Comparison of ENCODE assay signal across 24 cellular contexts in the genomic region with DNA sequence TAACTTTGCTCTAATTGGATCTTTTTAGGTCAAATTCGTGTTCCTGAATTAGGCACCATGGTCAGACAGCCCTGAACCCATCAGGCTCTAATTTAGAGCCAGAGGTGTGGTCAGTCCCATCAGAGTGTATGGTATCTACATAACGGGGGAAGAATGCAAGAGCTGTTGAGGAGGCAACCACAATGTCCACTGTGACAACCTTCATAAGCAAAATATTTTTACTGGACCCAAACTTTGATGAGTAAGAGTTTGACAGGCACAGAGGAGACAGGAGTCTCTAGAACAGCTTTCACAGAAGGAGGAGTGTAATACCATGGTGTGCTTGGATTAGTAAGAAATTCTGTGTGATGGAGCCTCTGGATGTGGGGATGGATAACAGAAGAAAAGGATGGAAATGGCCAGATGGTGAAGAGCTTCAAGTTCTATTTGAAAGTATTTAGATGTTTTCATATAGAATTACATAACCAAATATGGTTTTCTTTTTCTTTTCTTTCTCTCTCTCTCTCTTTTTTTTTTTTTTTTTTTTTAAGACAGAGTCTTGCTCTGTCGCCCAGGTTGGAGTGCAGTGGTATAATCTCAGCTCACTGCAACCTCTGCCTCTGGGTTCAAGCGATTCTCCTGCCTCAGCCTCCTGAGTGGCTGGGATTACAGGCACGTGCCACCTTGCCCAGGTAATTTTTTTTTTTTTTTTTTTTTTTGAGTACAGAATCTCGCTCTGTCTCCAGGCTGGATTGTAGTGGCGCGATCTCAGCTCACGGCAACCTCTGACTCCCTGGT. TPM values are rescaled to one million over a fixed set of nuclear protein-coding genes. Genes with fewer than 3 reads are reported as not detected.
A peak's percentile ranks its signal among the peaks of the same experiment; 100 is the strongest.
DNase-seq lines count a peak whose midpoint lies in the region; TF ChIP-seq lines count a peak whose summit lies in the region.
"Had no signal": no experiment of that assay in that cellular context is flagged by ENCODE, and none has a peak within 500 bp of the region (broad histone marks: within the 10 kb centered on the region; RNA-seq: fewer than 3 reads in every experiment).

No MANE protein-coding gene starts in this region.

- in situ Hi-C loops in astrocyte of the cerebellum (cut with HindIII; ENCODE audit: low sequenced_read_pairs): loop anchor here (25.0 kb wide), 2 partner anchors 316 to 541 kb away; no protein-coding TSS in a partner anchor

- POLR2A ChIA-PET in HEK293T (lab: Yijun Ruan, JAX): no interaction called here

- H3K9me3 Mint-ChIP-seq in activated CD4-positive, alpha-beta T cell treated with anti-CD3 and anti-CD28 coated beads, Interleukin-2, amount 10 ng/mL, durations not matched to agents 24 days and 14 days: no peaks in the 10 kb centered on the region
- H3K9me3 Mint-ChIP-seq in activated T-cell treated with anti-CD3 and anti-CD28 coated beads, Interleukin-2, amount 50 U/mL, for 24 hours: no peaks in the 10 kb centered on the region

- H3K4me1 Mint-ChIP-seq in activated CD4-positive, alpha-beta T cell treated with anti-CD3 and anti-CD28 coated beads, Interleukin-2, amount 10 ng/mL, durations not matched to agents 24 days and 14 days: peaks cover 6% of the 10 kb centered on the region
- peaks cover 9% of the 10 kb centered on the region for H3K4me1 Mint-ChIP-seq in activated T-cell treated with anti-CD3 and anti-CD28 coated beads, Interleukin-2, amount 50 U/mL, for 24 hours (ENCODE audit: low read depth)

- H3K27me3 Mint-ChIP-seq in activated CD4-positive, alpha-beta T cell treated with anti-CD3 and anti-CD28 coated beads, Interleukin-2, amount 10 ng/mL, durations not matched to agents 24 days and 14 days: peaks cover 27% of the 10 kb centered on the region
- H3K27me3 Mint-ChIP-seq in activated T-cell treated with anti-CD3 and anti-CD28 coated beads, Interleukin-2, amount 50 U/mL, for 24 hours: peaks cover 35% of the 10 kb centered on the region

- CTCF ChIA-PET in HEK293T (lab: Yijun Ruan, JAX): interaction anchor here (1.1 to 1.2 kb wide), 2 partner anchors 15 to 554 kb away, joined by 3 read pairs; no protein-coding TSS in a partner anchor

- DNase-seq in AG10803 (ENCODE audit: low read depth) (peak; percentile 58), HEK293T (ENCODE audit: extremely low spot score) (no peak), astrocyte of the cerebellum (ENCODE audit: low read depth) (peak; percentile 51), iris pigment epithelial cell (ENCODE audit: low read depth) (peak; percentile 69), activated gamma-delta T cell treated with Interleukin-2 at 50 U/mL for 16 hours (no peak)
- no peak for DNase-seq in activated CD4-positive, alpha-beta T cell treated with anti-CD3 and anti-CD28 coated beads, Interleukin-2, amount 10 ng/mL, durations not matched to agents 24 days and 14 days
- DNase-seq in activated CD8-positive, alpha-beta memory T cell treated with anti-CD3 and anti-CD28 coated beads, Interleukin-2, amount 50 U/mL, for 4 hours: no peak
- no peak for DNase-seq in activated T-cell treated with anti-CD3 and anti-CD28 coated beads, Interleukin-2, amount 50 U/mL, for 24 hours
- DNase-seq: ACHN; activated CD4-positive, alpha-beta T cell treated with anti-CD3 and anti-CD28 coated beads, Interleukin-2, amount 50 U/mL, for 48 hours; activated naive CD4-positive, alpha-beta T cell treated with Interleukin-2 at 50 U/mL for 16 hours; aorta; foreskin melanocyte; left lung; midbrain; NCI-H1417 treated with DMSO at 0.1 percent for 48 hours; OCI-M1; spleen; stimulated activated CD4-positive, alpha-beta T cell treated with anti-CD3 and anti-CD28 coated beads, Interleukin-4, amount 100 ng/mL, for 4 hours had no signal

- intact Hi-C loops in activated CD4-positive, alpha-beta T cell treated with anti-CD3 and anti-CD28 coated beads, Interleukin-2, amount 10 ng/mL, durations not matched to agents 24 days and 14 days (cut with micrococcal nuclease): no loop called here

- H3K36me3 Mint-ChIP-seq in activated CD4-positive, alpha-beta T cell treated with anti-CD3 and anti-CD28 coated beads, Interleukin-2, amount 10 ng/mL, durations not matched to agents 24 days and 14 days (ENCODE audit: low read depth): no peaks in the 10 kb centered on the region
- H3K36me3 Mint-ChIP-seq in activated T-cell treated with anti-CD3 and anti-CD28 coated beads, Interleukin-2, amount 50 U/mL, for 24 hours (ENCODE audit: low read depth): no peaks in the 10 kb centered on the region

- H3K4me3 Mint-ChIP-seq in activated CD4-positive, alpha-beta T cell treated with anti-CD3 and anti-CD28 coated beads, Interleukin-2, amount 10 ng/mL, durations not matched to agents 24 days and 14 days: no peak overlapping the region
- H3K4me3 Mint-ChIP-seq in activated T-cell treated with anti-CD3 and anti-CD28 coated beads, Interleukin-2, amount 50 U/mL, for 24 hours: no peak overlapping the region
- H3K4me3 Mint-ChIP-seq: neural crest cell had no signal

- no peak overlapping the region for H3K4me3 ChIP-seq in AG10803 (ENCODE audit: low read length)
- H3K4me3 ChIP-seq in astrocyte of the cerebellum (ENCODE audit: low read depth, low read length): no peak overlapping the region
- H3K4me3 ChIP-seq: coronary artery, left lung, spleen had no signal

- TF ChIP-seq CTCF in AG10803 (conservative IDR thresholded peaks at IDR 0.05; ENCODE audit: low read length): no peak
- no peak for TF ChIP-seq CTCF in astrocyte of the cerebellum (IDR thresholded peaks at IDR 0.05; ENCODE audit: low read depth, low read length, missing control alignments)

- H3K27ac Mint-ChIP-seq in activated CD4-positive, alpha-beta T cell treated with anti-CD3 and anti-CD28 coated beads, Interleukin-2, amount 10 ng/mL, durations not matched to agents 24 days and 14 days: no peak overlapping the region
- H3K27ac Mint-ChIP-seq in activated T-cell treated with anti-CD3 and anti-CD28 coated beads, Interleukin-2, amount 50 U/mL, for 24 hours: no peak overlapping the region

TF ChIP-seq in HEK293T, 16 proteins besides CTCF, POLR2A, EP300 and RAD21:
- TF ChIP-seq ZNF384 (IDR thresholded peaks at IDR 0.05) (peak; percentile 67), FOXM1 (IDR thresholded peaks at IDR 0.05; ENCODE audit: borderline replicate concordance) (no peak)

RNA-seq across cellular contexts. Expression of gene UBE2U, which starts 24.9 kb away (rescaled TPM):
- total RNA-seq in activated CD4-positive, alpha-beta T cell treated with anti-CD3 and anti-CD28 coated beads, Interleukin-2, amount 10 ng/mL, durations not matched to agents 24 days and 14 days: not detected in 2 replicates
- total RNA-seq: aorta; left lung; neural crest cell; pulmonary artery endothelial cell; spleen; subcutaneous adipose tissue; T-helper 1 cell treated with Interleukin-12 subunit alpha and Interleukin-12 subunit beta and Interleukin-4 antibody, amounts not matched to agents 30 ng/mL and 1 ng/mL, for 36 hours had no signal

Comparison
In these comparisons a context has a peak if more than half of its experiments do, and no peak if none do; other contexts are left out.
1. DNase-seq: peak in AG10803 (single experiment), astrocyte of the cerebellum (single experiment) and iris pigment epithelial cell (single experiment); none in HEK293T (single experiment), activated CD4-positive, alpha-beta T cell treated with anti-CD3 and anti-CD28 coated beads, Interleukin-2, amount 10 ng/mL, durations not matched to agents 24 days and 14 days (single experiment), activated CD8-positive, alpha-beta memory T cell treated with anti-CD3 and anti-CD28 coated beads, Interleukin-2, amount 50 U/mL, for 4 hours (single experiment), activated T-cell treated with anti-CD3 and anti-CD28 coated beads, Interleukin-2, amount 50 U/mL, for 24 hours (single experiment) and activated gamma-delta T cell treated with Interleukin-2 at 50 U/mL for 16 hours (single experiment).